In genomic region chr12:31510034-31510433, GRCh38 we compare ENCODE assay signal across 20 cellular contexts.
DNase-seq lines count a peak whose midpoint lies in the region; ATAC-seq and TF ChIP-seq lines count a peak whose summit lies in the region.
"Had no signal": no experiment of that assay in that cellular context is flagged by ENCODE, and none has a peak within 500 bp of the region (broad histone marks: within the 10 kb centered on the region; RNA-seq: fewer than 3 reads in every experiment).

No MANE protein-coding gene starts in this region.

- 0 out of 2 replicates have a peak overlapping the region, but pooled peaks have one; percentile 1 for H3K14ac ChIP-seq in IMR-90 (replicated peaks; ENCODE audit: low read depth, low read length)

- TF ChIP-seq CTCF in IMR-90 (conservative IDR thresholded peaks at IDR 0.05; ENCODE audit: low read depth, low read length) (no peak), endodermal cell (conservative IDR thresholded peaks at IDR 0.05) (no peak)
- no peak for TF ChIP-seq CTCF in CD8-positive, alpha-beta T cell (IDR thresholded peaks at IDR 0.05)

- peaks cover 5% of the 10 kb centered on the region; the same call in 1 of the 2 replicates for H3K9me1 ChIP-seq in IMR-90 (ENCODE audit: insufficient read depth, low read length)

- no peak overlapping the region for H3K4ac ChIP-seq in IMR-90 (ENCODE audit: low read depth, low read length)

- no peaks in the 10 kb centered on the region for H4K20me1 ChIP-seq in IMR-90 (ENCODE audit: insufficient read depth, low read length)

- 0 out of 2 replicates have a peak overlapping the region, but pooled peaks have one; percentile 2 for H4K91ac ChIP-seq in IMR-90 (ENCODE audit: insufficient read depth, low read depth, low read length)

- no peak overlapping the region for H2AFZ ChIP-seq in IMR-90 (replicated peaks; ENCODE audit: low read length, poor library complexity)

- 100% methylated on average over 1 of the region's 4 CpGs; no CpG with 5 or more reads in 1 of the 2 experiments for WGBS in IMR-90 (ENCODE audit: extremely low coverage in 2 of 2, insufficient read length in 1 of 2), 2 experiments
- WGBS in endodermal cell (ENCODE audit: insufficient coverage in 1 of 2, insufficient read length in 1 of 2), 2 experiments, result 87 to 93% methylated on average over 4 of the region's 4 CpGs

- in situ Hi-C loops in IMR-90 (cut with MboI; ENCODE audit: low sequenced_read_pairs), result loop anchor here (10.0 kb wide), 1 partner anchor 55 kb away; no protein-coding TSS in a partner anchor

- H3K36me3 Mint-ChIP-seq in endodermal cell (ENCODE audit: low read depth), result peaks cover 3% of the 10 kb centered on the region
- H3K36me3 Mint-ChIP-seq in stimulated activated naive B cell treated with anti-CD40 and anti-IgM and Interleukin-4, amounts not matched to agents 10 μg/mL and 1 μg/mL and 100 μg/mL, for 72 hours, result peaks cover 0 to 7% of the 10 kb centered on the region in 2 donors
- no peaks in the 10 kb centered on the region for H3K36me3 Mint-ChIP-seq in activated T-cell treated with anti-CD3 and anti-CD28 coated beads, Interleukin-2, amount 50 U/mL, for 72 hours (ENCODE audit: insufficient read depth in 2 of 2)
- H3K36me3 Mint-ChIP-seq in CD8-positive, alpha-beta T cell, result no peaks in the 10 kb centered on the region
- H3K36me3 Mint-ChIP-seq: CD4-positive, alpha-beta memory T cell had no signal

- no peak overlapping the region for H4K5ac ChIP-seq in IMR-90 (ENCODE audit: low read depth, low read length)

- H2BK20ac ChIP-seq in IMR-90 (ENCODE audit: low read depth, low read length), result no peak overlapping the region

- H3K23ac ChIP-seq in IMR-90 (ENCODE audit: low read depth, low read length), result no peak overlapping the region

- no peak overlapping the region for H4K8ac ChIP-seq in IMR-90 (ENCODE audit: low read depth in 2 of 2, low read length in 2 of 2)

- H3K27ac Mint-ChIP-seq in endodermal cell, result peak overlapping the region; percentile 5
- peak overlapping the region; percentile 20 for H3K27ac Mint-ChIP-seq in stimulated activated naive B cell treated with anti-CD40 and anti-IgM and Interleukin-4, amounts not matched to agents 10 μg/mL and 1 μg/mL and 100 μg/mL, for 72 hours
- H3K27ac Mint-ChIP-seq in activated T-cell treated with anti-CD3 and anti-CD28 coated beads, Interleukin-2, amount 50 U/mL, for 72 hours, result no peak overlapping the region
- no peak overlapping the region for H3K27ac Mint-ChIP-seq in CD8-positive, alpha-beta T cell
- H3K27ac Mint-ChIP-seq: CD4-positive, alpha-beta memory T cell had no signal

- ATAC-seq in IMR-90 (ENCODE audit: low read depth), result peak; percentile 37; the same call in 1 of the 2 replicates
- no peak for ATAC-seq in stimulated activated naive B cell treated with anti-CD40 and anti-IgM and Interleukin-4, amounts not matched to agents 10 μg/mL and 1 μg/mL and 100 μg/mL, for 72 hours (replicated peaks)
- no peak for ATAC-seq in activated T-cell treated with anti-CD3 and anti-CD28 coated beads, Interleukin-2, amount 50 U/mL, for 72 hours (replicated peaks in 1 of 2)
- no peak for ATAC-seq in CD8-positive, alpha-beta T cell
- ATAC-seq: GM12878 had no signal

- H3K4me1 Mint-ChIP-seq in endodermal cell, result peaks cover 26% of the 10 kb centered on the region
- H3K4me1 Mint-ChIP-seq in stimulated activated naive B cell treated with anti-CD40 and anti-IgM and Interleukin-4, amounts not matched to agents 10 μg/mL and 1 μg/mL and 100 μg/mL, for 72 hours, result peaks cover 23 to 47% of the 10 kb centered on the region in 2 donors
- H3K4me1 Mint-ChIP-seq in activated T-cell treated with anti-CD3 and anti-CD28 coated beads, Interleukin-2, amount 50 U/mL, for 72 hours (ENCODE audit: low read depth), result no peaks in the 10 kb centered on the region
- H3K4me1 Mint-ChIP-seq in CD8-positive, alpha-beta T cell (ENCODE audit: low read depth), result no peaks in the 10 kb centered on the region
- H3K4me1 Mint-ChIP-seq: CD4-positive, alpha-beta memory T cell had no signal

- DNase-seq in ELF-1 (ENCODE audit: low read depth, low spot score) (peak; percentile 7), IMR-90 (peak; percentile 22), endodermal cell (no peak), kidney tubule cell (ENCODE audit: low spot score) (no peak), RPMI8226 (no peak)
- DNase-seq in stimulated activated naive B cell treated with anti-CD40 and anti-IgM and Interleukin-4, amounts not matched to agents 10 μg/mL and 1 μg/mL and 100 μg/mL, for 72 hours, result no peak
- no peak for DNase-seq in activated T-cell treated with anti-CD3 and anti-CD28 coated beads, Interleukin-2, amount 50 U/mL, for 72 hours
- no peak for DNase-seq in CD8-positive, alpha-beta T cell
- DNase-seq: CD4-positive, alpha-beta memory T cell; DMS79; MV-4-11; NCI-H1417; NCI-H187 treated with DMSO at 0.1 percent for 48 hours; NCI-H2171 treated with DMSO at 0.1 percent for 48 hours; NCI-H446 treated with DMSO at 0.1 percent for 48 hours; NK-92 treated with Interleukin-12 subunit alpha and Interleukin-12 subunit beta, amount 100 ng/mL, for 24 hours; OCI-M1 had no signal

- dilution Hi-C loops in IMR-90 (cut with HindIII; ENCODE audit: low sequenced_read_pairs, unreplicated experiment), result no loop called here

- no TSS peak for BruUV-seq in IMR-90 (replicated peaks; lab: Mats Ljungman, UMichigan)

- H3K27me3 Mint-ChIP-seq in endodermal cell (ENCODE audit: insufficient read depth), result no peaks in the 10 kb centered on the region
- H3K27me3 Mint-ChIP-seq in stimulated activated naive B cell treated with anti-CD40 and anti-IgM and Interleukin-4, amounts not matched to agents 10 μg/mL and 1 μg/mL and 100 μg/mL, for 72 hours, result no peaks in the 10 kb centered on the region
- H3K27me3 Mint-ChIP-seq in activated T-cell treated with anti-CD3 and anti-CD28 coated beads, Interleukin-2, amount 50 U/mL, for 72 hours (ENCODE audit: low read depth), result no peaks in the 10 kb centered on the region
- H3K27me3 Mint-ChIP-seq in CD8-positive, alpha-beta T cell (ENCODE audit: low read depth), result peaks cover 3% of the 10 kb centered on the region

- TF ChIP-seq POLR2A in IMR-90 (IDR thresholded peaks at IDR 0.05; ENCODE audit: low read depth, low read length), result no peak

- no peak overlapping the region for H3K4me2 ChIP-seq in IMR-90 (ENCODE audit: low read depth, low read length)

- H3K9ac ChIP-seq in IMR-90 (ENCODE audit: low read depth, low read length), result no peak overlapping the region
- no peak overlapping the region for H3K9ac ChIP-seq in endodermal cell (ENCODE audit: extremely low read depth, low read length, poor library complexity, severe bottlenecking)

- H3K56ac ChIP-seq in IMR-90 (ENCODE audit: extremely low read depth, insufficient read depth, low read length), result no peak overlapping the region

- no peak overlapping the region for H2AK5ac ChIP-seq in IMR-90 (ENCODE audit: low read depth, low read length)

- H3K9me3 Mint-ChIP-seq in endodermal cell, result peaks cover 11% of the 10 kb centered on the region
- H3K9me3 Mint-ChIP-seq in stimulated activated naive B cell treated with anti-CD40 and anti-IgM and Interleukin-4, amounts not matched to agents 10 μg/mL and 1 μg/mL and 100 μg/mL, for 72 hours, result no peaks in the 10 kb centered on the region
- H3K9me3 Mint-ChIP-seq in activated T-cell treated with anti-CD3 and anti-CD28 coated beads, Interleukin-2, amount 50 U/mL, for 72 hours, result no peaks in the 10 kb centered on the region
- H3K9me3 Mint-ChIP-seq in CD8-positive, alpha-beta T cell, result peaks cover 3% of the 10 kb centered on the region

- H2AK9ac ChIP-seq in IMR-90 (replicated peaks; ENCODE audit: low read depth, low read length, poor library complexity), result no peak overlapping the region

- CTCF ChIA-PET in IMR-90 (lab: Yijun Ruan, JAX), result interaction anchor here (1.9 kb wide), 1 partner anchor 10 kb away, joined by 4 read pairs; no protein-coding TSS in a partner anchor
- CTCF ChIA-PET in CD8-positive, alpha-beta T cell (lab: Charles Lee), result no interaction called here

- H3K27me3 ChIP-seq in IMR-90 (ENCODE audit: control insufficient read depth, insufficient read depth, low read length) (no peaks in the 10 kb centered on the region), endodermal cell (ENCODE audit: control insufficient read depth, insufficient read depth, low read length, poor library complexity, severe bottlenecking) (no peaks in the 10 kb centered on the region)
- no peaks in the 10 kb centered on the region for H3K27me3 ChIP-seq in CD8-positive, alpha-beta T cell (ENCODE audit: insufficient read depth, low read length)

- POLR2A ChIA-PET in IMR-90 (lab: Charles Lee; ENCODE audit: unreplicated experiment), result no interaction called here
- POLR2A ChIA-PET in CD8-positive, alpha-beta T cell (lab: Charles Lee), result interaction anchor here (0.6 kb wide), 1 partner anchor 100 kb away, joined by 6 read pairs; no protein-coding TSS in a partner anchor

- H3K4me3 ChIP-seq in IMR-90 (ENCODE audit: insufficient read depth, low read depth, low read length), result no peak overlapping the region
- no peak overlapping the region for H3K4me3 ChIP-seq in endodermal cell (ENCODE audit: low read length)
- no peak overlapping the region for H3K4me3 ChIP-seq in CD8-positive, alpha-beta T cell (ENCODE audit: low read depth, low read length)
- H3K4me3 ChIP-seq: GM12878, HAP-1 had no signal

- H2BK5ac ChIP-seq in IMR-90 (ENCODE audit: low read depth, low read length, poor library complexity, severe bottlenecking), result no peak overlapping the region

- H3K27ac ChIP-seq in IMR-90 (ENCODE audit: insufficient read depth, low read length) (no peak overlapping the region), endodermal cell (ENCODE audit: low read depth, low read length) (no peak overlapping the region)
- no peak overlapping the region for H3K27ac ChIP-seq in CD8-positive, alpha-beta T cell (ENCODE audit: low read depth, low read length)
- H3K27ac ChIP-seq: HL-60 had no signal

- H3K4me1 ChIP-seq in IMR-90 (ENCODE audit: control insufficient read depth, insufficient read depth, low read length) (peaks cover 11% of the 10 kb centered on the region; the same call in 1 of the 2 replicates), endodermal cell (ENCODE audit: control insufficient read depth, insufficient read depth, low read length) (peaks cover 10% of the 10 kb centered on the region)
- H3K4me1 ChIP-seq in CD8-positive, alpha-beta T cell (ENCODE audit: insufficient read depth, low read length), result no peaks in the 10 kb centered on the region
- H3K4me1 ChIP-seq: HAP-1 had no signal

- H3K79me1 ChIP-seq in IMR-90 (ENCODE audit: low read depth in 1 of 2, low read length in 2 of 2), result peaks cover 28 to 51% of the 10 kb centered on the region in 2 experiments

- H3K4me3 Mint-ChIP-seq in endodermal cell, result no peak overlapping the region
- H3K4me3 Mint-ChIP-seq in stimulated activated naive B cell treated with anti-CD40 and anti-IgM and Interleukin-4, amounts not matched to agents 10 μg/mL and 1 μg/mL and 100 μg/mL, for 72 hours, result no peak overlapping the region
- H3K4me3 Mint-ChIP-seq in activated T-cell treated with anti-CD3 and anti-CD28 coated beads, Interleukin-2, amount 50 U/mL, for 72 hours, result no peak overlapping the region
- no peak overlapping the region for H3K4me3 Mint-ChIP-seq in CD8-positive, alpha-beta T cell
- H3K4me3 Mint-ChIP-seq: CD4-positive, alpha-beta memory T cell had no signal

- H2BK15ac ChIP-seq in IMR-90 (ENCODE audit: low read depth, low read length), result no peak overlapping the region

- H3K9me3 ChIP-seq in IMR-90 (ENCODE audit: control insufficient read depth, insufficient read depth, low read length) (no peaks in the 10 kb centered on the region), endodermal cell (ENCODE audit: control insufficient read depth, low read length) (peaks cover 9% of the 10 kb centered on the region)
- no peaks in the 10 kb centered on the region for H3K9me3 ChIP-seq in CD8-positive, alpha-beta T cell (ENCODE audit: low read length)
- H3K9me3 ChIP-seq: HAP-1 had no signal

- no peak for TF ChIP-seq RAD21 in IMR-90 (IDR thresholded peaks at IDR 0.05; ENCODE audit: low read length)

- no peak overlapping the region for H3K18ac ChIP-seq in IMR-90 (ENCODE audit: low read depth, low read length)

- intact Hi-C loops in IMR-90 (cut with micrococcal nuclease), result no loop called here
- intact Hi-C loops in CD8-positive, alpha-beta T cell (cut with DNase I, micrococcal nuclease), result no loop called here

- H3K36me3 ChIP-seq in IMR-90 (ENCODE audit: control insufficient read depth, insufficient read depth, low read length) (no peaks in the 10 kb centered on the region), endodermal cell (ENCODE audit: control insufficient read depth, insufficient read depth, low read length) (no peaks in the 10 kb centered on the region)
- H3K36me3 ChIP-seq in CD8-positive, alpha-beta T cell (ENCODE audit: insufficient read depth, low read length), result no peaks in the 10 kb centered on the region
- H3K36me3 ChIP-seq: HAP-1 had no signal

- no peak overlapping the region for H2BK120ac ChIP-seq in IMR-90 (ENCODE audit: low read depth, low read length)

Comparison
In these comparisons a context has a peak if more than half of its experiments do, and no peak if none do; other contexts are left out.
1. DNase-seq: peak in ELF-1 (single experiment) and IMR-90 (single experiment); none in endodermal cell (single experiment), stimulated activated naive B cell treated with anti-CD40 and anti-IgM and Interleukin-4, amounts not matched to agents 10 μg/mL and 1 μg/mL and 100 μg/mL, for 72 hours (single experiment), activated T-cell treated with anti-CD3 and anti-CD28 coated beads, Interleukin-2, amount 50 U/mL, for 72 hours (0 of 2), kidney tubule cell (single experiment), RPMI8226 (single experiment) and CD8-positive, alpha-beta T cell (0 of 7).
2. H3K27ac Mint-ChIP-seq: peak in endodermal cell (single experiment) and stimulated activated naive B cell treated with anti-CD40 and anti-IgM and Interleukin-4, amounts not matched to agents 10 μg/mL and 1 μg/mL and 100 μg/mL, for 72 hours (single experiment); none in activated T-cell treated with anti-CD3 and anti-CD28 coated beads, Interleukin-2, amount 50 U/mL, for 72 hours (single experiment) and CD8-positive, alpha-beta T cell (single experiment).